Comparison of ENCODE assay signal across 12 cellular contexts in the genomic region with DNA sequence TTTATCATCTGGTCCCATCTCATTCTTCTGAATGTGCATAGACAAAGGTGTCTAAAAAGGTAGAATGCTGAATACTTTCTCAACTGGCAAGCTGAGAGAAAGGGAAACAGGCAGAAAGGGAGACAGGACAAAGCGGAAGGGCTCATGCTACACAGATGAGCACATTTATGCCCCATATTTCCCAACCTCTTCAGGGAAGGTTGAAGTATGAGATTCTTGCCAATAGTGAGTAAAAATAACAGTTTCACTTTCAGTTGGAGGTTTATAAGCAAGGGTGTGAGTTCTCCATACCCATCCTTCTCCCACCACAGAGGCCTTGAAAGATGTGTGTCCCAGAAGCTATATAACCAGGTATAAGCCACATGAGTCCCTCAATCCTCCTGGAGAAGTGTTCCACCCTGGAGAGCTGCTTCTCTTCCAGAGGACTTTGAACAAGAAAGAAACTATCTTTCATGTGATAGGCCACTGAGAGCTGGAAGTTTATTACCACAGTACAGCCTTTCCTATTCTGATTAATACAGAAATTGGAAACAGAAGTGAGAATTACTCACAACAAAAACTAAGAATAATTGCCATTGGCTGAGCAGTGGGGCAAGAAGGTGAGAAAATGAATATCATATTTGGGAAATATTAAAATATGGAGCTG.
A peak's percentile ranks its signal among the peaks of the same experiment; 100 is the strongest.
DNase-seq lines count a peak whose midpoint lies in the region; ATAC-seq and TF ChIP-seq lines count a peak whose summit lies in the region.
"Had no signal": no experiment of that assay in that cellular context is flagged by ENCODE, and none has a peak within 500 bp of the region (broad histone marks: within the 10 kb centered on the region; RNA-seq: fewer than 3 reads in every experiment).

No MANE protein-coding gene starts in this region.

- CTCF ChIA-PET in Calu3 (lab: Charles Lee), result interaction anchor here (1.5 kb wide), 1 partner anchor 11 kb away, joined by 5 read pairs; no protein-coding TSS in a partner anchor

- H3K36me3 Mint-ChIP-seq in activated T-cell treated with anti-CD3 and anti-CD28 coated beads, Interleukin-2, amount 50 U/mL, for 24 hours (ENCODE audit: low read depth), result peaks cover 2% of the 10 kb centered on the region
- H3K36me3 Mint-ChIP-seq in activated naive CD8-positive, alpha-beta T cell treated with anti-CD3 and anti-CD28 coated beads, Interleukin-2, amount 50 U/mL, for 24 hours (ENCODE audit: low read depth), result peaks cover 2% of the 10 kb centered on the region
- H3K36me3 Mint-ChIP-seq in Calu3 (ENCODE audit: insufficient read depth, unreplicated experiment), result no peaks in the 10 kb centered on the region

- intact Hi-C loops in Calu3 (cut with micrococcal nuclease; ENCODE audit: unreplicated experiment), result no loop called here

- H3K27ac Mint-ChIP-seq in activated T-cell treated with anti-CD3 and anti-CD28 coated beads, Interleukin-2, amount 50 U/mL, for 24 hours, result peak overlapping the region; percentile 91
- H3K27ac Mint-ChIP-seq in activated naive CD8-positive, alpha-beta T cell treated with anti-CD3 and anti-CD28 coated beads, Interleukin-2, amount 50 U/mL, for 24 hours, result peak overlapping the region; percentile 64
- H3K27ac Mint-ChIP-seq in Calu3 (ENCODE audit: unreplicated experiment), result no peak overlapping the region
- H3K27ac Mint-ChIP-seq: activated CD4-positive, alpha-beta memory T cell treated with anti-CD3 and anti-CD28 coated beads for 36 hours; dendritic cell treated with granulocyte-macrophage colony-stimulating factor and Interleukin-4, amounts not matched to agents 40 ng/mL and 50 ng/mL, for 4 days had no signal

- H3K4me1 Mint-ChIP-seq in activated T-cell treated with anti-CD3 and anti-CD28 coated beads, Interleukin-2, amount 50 U/mL, for 24 hours (ENCODE audit: low read depth), result peaks cover 20% of the 10 kb centered on the region
- peaks cover 11% of the 10 kb centered on the region for H3K4me1 Mint-ChIP-seq in activated naive CD8-positive, alpha-beta T cell treated with anti-CD3 and anti-CD28 coated beads, Interleukin-2, amount 50 U/mL, for 24 hours
- no peaks in the 10 kb centered on the region for H3K4me1 Mint-ChIP-seq in Calu3 (ENCODE audit: low read depth, unreplicated experiment)

- H3K4me3 Mint-ChIP-seq in activated T-cell treated with anti-CD3 and anti-CD28 coated beads, Interleukin-2, amount 50 U/mL, for 24 hours, result peak overlapping the region; percentile 6
- no peak overlapping the region for H3K4me3 Mint-ChIP-seq in activated naive CD8-positive, alpha-beta T cell treated with anti-CD3 and anti-CD28 coated beads, Interleukin-2, amount 50 U/mL, for 24 hours
- H3K4me3 Mint-ChIP-seq in Calu3 (ENCODE audit: low read depth, unreplicated experiment), result no peak overlapping the region
- H3K4me3 Mint-ChIP-seq: activated CD4-positive, alpha-beta memory T cell treated with anti-CD3 and anti-CD28 coated beads for 36 hours; dendritic cell treated with granulocyte-macrophage colony-stimulating factor and Interleukin-4, amounts not matched to agents 40 ng/mL and 50 ng/mL, for 4 days had no signal

- DNase-seq in activated T-cell treated with anti-CD3 and anti-CD28 coated beads, Interleukin-2, amount 50 U/mL, for 24 hours, result no peak
- no peak for DNase-seq in activated T-cell treated with anti-CD3 and anti-CD28 coated beads, Interleukin-2, amount 50 U/mL, for 1 hour
- DNase-seq in activated naive CD8-positive, alpha-beta T cell treated with anti-CD3 and anti-CD28 coated beads, Interleukin-2, amount 50 U/mL, for 24 hours, result no peak
- peak; percentile 43 for DNase-seq in skeletal muscle cell (ENCODE audit: low read depth)
- DNase-seq in ureter (ENCODE audit: low spot score), result no peak
- no peak for DNase-seq in stimulated activated naive CD4-positive, alpha-beta T cell treated with Interleukin-2 at 50 U/mL for 16 hours (lab: John Stamatoyannopoulos, UW)
- DNase-seq in Calu3, result no peak
- DNase-seq: activated CD4-positive, alpha-beta memory T cell treated with anti-CD3 and anti-CD28 coated beads for 36 hours; RPMI8226 had no signal

- TF ChIP-seq CTCF in Calu3 (IDR thresholded peaks at IDR 0.05; ENCODE audit: unreplicated experiment), result no peak

- H3K4me3 ChIP-seq in skeletal muscle cell (ENCODE audit: low read depth, low read length), result no peak overlapping the region
- H3K4me3 ChIP-seq: BLaER1 had no signal

- H3K9me3 Mint-ChIP-seq in activated T-cell treated with anti-CD3 and anti-CD28 coated beads, Interleukin-2, amount 50 U/mL, for 24 hours, result peaks cover 16% of the 10 kb centered on the region
- H3K9me3 Mint-ChIP-seq in activated naive CD8-positive, alpha-beta T cell treated with anti-CD3 and anti-CD28 coated beads, Interleukin-2, amount 50 U/mL, for 24 hours, result peaks cover 18% of the 10 kb centered on the region
- H3K9me3 Mint-ChIP-seq in Calu3 (ENCODE audit: low read depth, unreplicated experiment), result peaks cover 9% of the 10 kb centered on the region

- BruUV-seq in Calu3 (replicated peaks; lab: Mats Ljungman, UMichigan), result no TSS peak

- peaks cover 7% of the 10 kb centered on the region for H3K27me3 Mint-ChIP-seq in activated T-cell treated with anti-CD3 and anti-CD28 coated beads, Interleukin-2, amount 50 U/mL, for 24 hours
- peaks cover 4% of the 10 kb centered on the region for H3K27me3 Mint-ChIP-seq in activated naive CD8-positive, alpha-beta T cell treated with anti-CD3 and anti-CD28 coated beads, Interleukin-2, amount 50 U/mL, for 24 hours
- no peaks in the 10 kb centered on the region for H3K27me3 Mint-ChIP-seq in Calu3 (ENCODE audit: unreplicated experiment)
- H3K27me3 Mint-ChIP-seq: activated CD4-positive, alpha-beta memory T cell treated with anti-CD3 and anti-CD28 coated beads for 36 hours; dendritic cell treated with granulocyte-macrophage colony-stimulating factor and Interleukin-4, amounts not matched to agents 40 ng/mL and 50 ng/mL, for 4 days had no signal

- ATAC-seq in HG03159 (IDR thresholded peaks at IDR 0.05; ENCODE audit: unreplicated experiment), result peak; percentile 52
- ATAC-seq in activated naive CD8-positive, alpha-beta T cell treated with anti-CD3 and anti-CD28 coated beads, Interleukin-2, amount 50 U/mL, for 24 hours, result peak; percentile 72
